8 cellular contexts compared by ENCODE assay signal in genomic region chr3:52670621-52671521, GRCh38. TPM values are rescaled to one million over a fixed set of nuclear protein-coding genes. Genes with fewer than 3 reads are reported as not detected.
DNase-seq lines count a peak whose midpoint lies in the region; ATAC-seq and TF ChIP-seq lines count a peak whose summit lies in the region.

No MANE protein-coding gene starts in this region.

- H3K36me3 Mint-ChIP-seq in activated CD8-positive, alpha-beta memory T cell treated with anti-CD3 and anti-CD28 coated beads, Interleukin-2, amount 10 ng/mL, durations not matched to agents 7 days and 5 days: peaks cover 46% of the 10 kb centered on the region
- H3K36me3 Mint-ChIP-seq in nephron progenitor cell (ENCODE audit: low read depth): peaks cover 76% of the 10 kb centered on the region

- no peaks in the 10 kb centered on the region for H3K27me3 Mint-ChIP-seq in activated CD8-positive, alpha-beta memory T cell treated with anti-CD3 and anti-CD28 coated beads, Interleukin-2, amount 10 ng/mL, durations not matched to agents 7 days and 5 days
- H3K27me3 Mint-ChIP-seq in nephron progenitor cell (ENCODE audit: low read depth, poor library complexity): no peaks in the 10 kb centered on the region

- H3K4me1 Mint-ChIP-seq in activated CD8-positive, alpha-beta memory T cell treated with anti-CD3 and anti-CD28 coated beads, Interleukin-2, amount 10 ng/mL, durations not matched to agents 7 days and 5 days: peaks cover 30% of the 10 kb centered on the region
- H3K4me1 Mint-ChIP-seq in nephron progenitor cell: no peaks in the 10 kb centered on the region

- CTCF ChIA-PET in activated CD8-positive, alpha-beta memory T cell treated with anti-CD3 and anti-CD28 coated beads, Interleukin-2, amount 10 ng/mL, durations not matched to agents 7 days and 5 days (lab: Charles Lee): interaction anchor here (0.7 kb wide), 1 partner anchor 16 kb away, joined by 3 read pairs; no protein-coding TSS in a partner anchor

- ATAC-seq in activated CD8-positive, alpha-beta memory T cell treated with anti-CD3 and anti-CD28 coated beads, Interleukin-2, amount 10 ng/mL, durations not matched to agents 7 days and 5 days: peak; percentile 93
- peak; percentile 75 for ATAC-seq in HG03060 (IDR thresholded peaks at IDR 0.05; ENCODE audit: low read depth, unreplicated experiment)

- no peaks in the 10 kb centered on the region for H3K9me3 ChIP-seq in SJSA1 (replicated peaks)

- peaks cover 40% of the 10 kb centered on the region for H3K36me3 ChIP-seq in SJSA1

- DNase-seq in activated CD8-positive, alpha-beta memory T cell treated with anti-CD3 and anti-CD28 coated beads, Interleukin-2, amount 10 ng/mL, durations not matched to agents 7 days and 5 days: peak; percentile 80
- DNase-seq in activated CD8-positive, alpha-beta memory T cell treated with anti-CD3 and anti-CD28 coated beads, Interleukin-2, amount 50 U/mL, for 48 hours: no peak
- peak; percentile 91 to 96 for DNase-seq in SJSA1 (ENCODE audit: low read depth in 1 of 2, low spot score in 2 of 2)
- peak; percentile 100 for DNase-seq in choroid plexus epithelial cell (ENCODE audit: low read depth)
- no peak for DNase-seq in nephron progenitor cell
- DNase-seq in substantia nigra (lab: John Stamatoyannopoulos, UW): no peak
- no peak for DNase-seq in pons (ENCODE audit: low spot score)

- peaks cover 27% of the 10 kb centered on the region for H3K4me1 ChIP-seq in SJSA1 (replicated peaks)

- H3K27ac ChIP-seq in SJSA1 (peak overlapping the region; percentile 91), substantia nigra (ENCODE audit: low read depth, low read length, poor library complexity, severe bottlenecking) (no peak overlapping the region)

- H3K27ac Mint-ChIP-seq in activated CD8-positive, alpha-beta memory T cell treated with anti-CD3 and anti-CD28 coated beads, Interleukin-2, amount 10 ng/mL, durations not matched to agents 7 days and 5 days: peak overlapping the region; percentile 88
- H3K27ac Mint-ChIP-seq in nephron progenitor cell: peak overlapping the region; percentile 69

- H3K27me3 ChIP-seq in SJSA1 (replicated peaks): no peaks in the 10 kb centered on the region

- H3K4me3 ChIP-seq in SJSA1 (no peak overlapping the region), choroid plexus epithelial cell (ENCODE audit: low read depth, low read length) (no peak overlapping the region)

- peak overlapping the region; percentile 48 for H3K4me3 Mint-ChIP-seq in activated CD8-positive, alpha-beta memory T cell treated with anti-CD3 and anti-CD28 coated beads, Interleukin-2, amount 10 ng/mL, durations not matched to agents 7 days and 5 days
- H3K4me3 Mint-ChIP-seq in nephron progenitor cell: no peak overlapping the region

- no peaks in the 10 kb centered on the region for H3K9me3 Mint-ChIP-seq in activated CD8-positive, alpha-beta memory T cell treated with anti-CD3 and anti-CD28 coated beads, Interleukin-2, amount 10 ng/mL, durations not matched to agents 7 days and 5 days (ENCODE audit: low read depth)
- no peaks in the 10 kb centered on the region for H3K9me3 Mint-ChIP-seq in nephron progenitor cell

- TF ChIP-seq CTCF in choroid plexus epithelial cell (conservative IDR thresholded peaks at IDR 0.05; ENCODE audit: low read depth, low read length) (no peak), nephron progenitor cell (IDR thresholded peaks at IDR 0.05) (no peak)

RNA-seq across cellular contexts. Expression of gene PBRM1, which starts 14.8 kb away (rescaled TPM):
- total RNA-seq in activated CD8-positive, alpha-beta memory T cell treated with anti-CD3 and anti-CD28 coated beads, Interleukin-2, amount 10 ng/mL, durations not matched to agents 7 days and 5 days: 10 to 100 TPM; 69.7 to 73.3 TPM
- total RNA-seq in SJSA1 (2014; rRNA removed; shearing (Covaris generic)): 39.3 and 39.6 TPM in 2 replicates

RNA-seq across cellular contexts. Expression of gene GNL3, which starts 15.0 kb away (rescaled TPM):
- 100 to 1,000 TPM in 1 of 2 experiments, 10 to 100 TPM in 1; 86.8 to 116 TPM for total RNA-seq in activated CD8-positive, alpha-beta memory T cell treated with anti-CD3 and anti-CD28 coated beads, Interleukin-2, amount 10 ng/mL, durations not matched to agents 7 days and 5 days
- 92.6 and 134 TPM in 2 replicates for total RNA-seq in SJSA1 (2014; rRNA removed; shearing (Covaris generic))

RNA-seq across cellular contexts. Expression of gene GLT8D1, which starts 34.7 kb away (rescaled TPM):
- total RNA-seq in activated CD8-positive, alpha-beta memory T cell treated with anti-CD3 and anti-CD28 coated beads, Interleukin-2, amount 10 ng/mL, durations not matched to agents 7 days and 5 days: 10 to 100 TPM; 37.0 to 46.3 TPM
- 50.3 and 59.4 TPM in 2 replicates for total RNA-seq in SJSA1 (2014; rRNA removed; shearing (Covaris generic))

RNA-seq across cellular contexts. Expression of gene SPCS1, which starts 35.0 kb away (rescaled TPM):
- 100 to 1,000 TPM in 1 of 2 experiments, 10 to 100 TPM in 1; 87.3 to 106 TPM for total RNA-seq in activated CD8-positive, alpha-beta memory T cell treated with anti-CD3 and anti-CD28 coated beads, Interleukin-2, amount 10 ng/mL, durations not matched to agents 7 days and 5 days
- total RNA-seq in SJSA1 (2014; rRNA removed; shearing (Covaris generic)): 94.7 and 111 TPM in 2 replicates

Comparison
In these comparisons a context has a peak if more than half of its experiments do, and no peak if none do; other contexts are left out.
1. DNase-seq: peak in activated CD8-positive, alpha-beta memory T cell treated with anti-CD3 and anti-CD28 coated beads, Interleukin-2, amount 10 ng/mL, durations not matched to agents 7 days and 5 days (single experiment), SJSA1 (2 of 2) and choroid plexus epithelial cell (single experiment); none in activated CD8-positive, alpha-beta memory T cell treated with anti-CD3 and anti-CD28 coated beads, Interleukin-2, amount 50 U/mL, for 48 hours (single experiment), nephron progenitor cell (single experiment), substantia nigra (0 of 49) and pons (single experiment).